ENCODE assay signal across 22 cellular contexts in genomic region chr12:26285401-26285800, GRCh38.
"Had no signal": no experiment of that assay in that cellular context is flagged by ENCODE, and none has a peak within 500 bp of the region (broad histone marks: within the 10 kb centered on the region; RNA-seq: fewer than 3 reads in every experiment).

No MANE protein-coding gene starts in this region.

- DNase-seq: natural killer cell; ovary; psoas muscle; right cardiac atrium; right lobe of liver; sigmoid colon; small intestine; stimulated activated CD4-positive, alpha-beta T cell treated with anti-CD3 and anti-CD28 coated beads, Interleukin-15, amount 100 ng/mL, for 24 hours; stimulated activated CD4-positive, alpha-beta T cell treated with anti-CD3 and anti-CD28 coated beads, Interleukin-2, amount 100 ng/mL, for 24 hours; stimulated activated CD4-positive, alpha-beta T cell treated with anti-CD3 and anti-CD28 coated beads, Interleukin-2, amount 100 ng/mL, for 48 hours; stimulated activated CD4-positive, alpha-beta T cell treated with anti-CD3 and anti-CD28 coated beads, Interleukin-4, amount 100 ng/mL, for 24 hours; stimulated activated naive B cell treated with anti-CD40 and anti-IgM and Interleukin-4, amounts not matched to agents 10 μg/mL and 1 μg/mL and 100 μg/mL, for 72 hours; stimulated activated naive CD4-positive, alpha-beta T cell treated with Interleukin-2 at 50 U/mL for 16 hours; stomach; thyroid gland; trophoblast cell had no signal

- H3K4me1 Mint-ChIP-seq: natural killer cell, neural progenitor cell had no signal

- H3K4me3 Mint-ChIP-seq: natural killer cell; nephron; neural progenitor cell; stimulated activated effector memory CD8-positive, alpha-beta T cell treated with anti-CD3 and anti-CD28 coated beads, Interleukin-12 subunit alpha, Interleukin-12 subunit beta, amount 100 ng/mL, for 72 hours; stimulated activated naive B cell treated with anti-CD40 and anti-IgM and Interleukin-4, amounts not matched to agents 10 μg/mL and 1 μg/mL and 100 μg/mL, for 72 hours; stimulated activated naive CD8-positive, alpha-beta T cell treated with anti-CD3 and anti-CD28 coated beads, Interleukin-15, Interleukin-2, amounts not matched to agents 100 ng/mL and 50 ng/mL, for 24 hours had no signal

- H3K27ac Mint-ChIP-seq: natural killer cell; nephron; neural progenitor cell; progenitor cell of endocrine pancreas; stimulated activated effector memory CD8-positive, alpha-beta T cell treated with anti-CD3 and anti-CD28 coated beads, Interleukin-12 subunit alpha, Interleukin-12 subunit beta, amount 100 ng/mL, for 72 hours; stimulated activated naive B cell treated with anti-CD40 and anti-IgM and Interleukin-4, amounts not matched to agents 10 μg/mL and 1 μg/mL and 100 μg/mL, for 72 hours; stimulated activated naive CD8-positive, alpha-beta T cell treated with anti-CD3 and anti-CD28 coated beads, Interleukin-15, Interleukin-2, amounts not matched to agents 100 ng/mL and 50 ng/mL, for 24 hours had no signal

- H3K36me3 Mint-ChIP-seq: natural killer cell; neural progenitor cell; stimulated activated effector memory CD8-positive, alpha-beta T cell treated with anti-CD3 and anti-CD28 coated beads, Interleukin-12 subunit alpha, Interleukin-12 subunit beta, amount 100 ng/mL, for 72 hours; stimulated activated naive B cell treated with anti-CD40 and anti-IgM and Interleukin-4, amounts not matched to agents 10 μg/mL and 1 μg/mL and 100 μg/mL, for 72 hours had no signal

- H3K9me3 Mint-ChIP-seq: natural killer cell; nephron; neural progenitor cell; stimulated activated effector memory CD8-positive, alpha-beta T cell treated with anti-CD3 and anti-CD28 coated beads, Interleukin-12 subunit alpha, Interleukin-12 subunit beta, amount 100 ng/mL, for 72 hours; stimulated activated naive B cell treated with anti-CD40 and anti-IgM and Interleukin-4, amounts not matched to agents 10 μg/mL and 1 μg/mL and 100 μg/mL, for 72 hours; stimulated activated naive CD8-positive, alpha-beta T cell treated with anti-CD3 and anti-CD28 coated beads, Interleukin-15, Interleukin-2, amounts not matched to agents 100 ng/mL and 50 ng/mL, for 24 hours had no signal

- H3K27me3 Mint-ChIP-seq: stimulated activated naive CD8-positive, alpha-beta T cell treated with anti-CD3 and anti-CD28 coated beads, Interleukin-15, Interleukin-2, amounts not matched to agents 100 ng/mL and 50 ng/mL, for 24 hours had no signal

- FAIRE-seq: small intestine, urothelium cell line had no signal
